9 cellular contexts compared by ENCODE assay signal in the genomic region with DNA sequence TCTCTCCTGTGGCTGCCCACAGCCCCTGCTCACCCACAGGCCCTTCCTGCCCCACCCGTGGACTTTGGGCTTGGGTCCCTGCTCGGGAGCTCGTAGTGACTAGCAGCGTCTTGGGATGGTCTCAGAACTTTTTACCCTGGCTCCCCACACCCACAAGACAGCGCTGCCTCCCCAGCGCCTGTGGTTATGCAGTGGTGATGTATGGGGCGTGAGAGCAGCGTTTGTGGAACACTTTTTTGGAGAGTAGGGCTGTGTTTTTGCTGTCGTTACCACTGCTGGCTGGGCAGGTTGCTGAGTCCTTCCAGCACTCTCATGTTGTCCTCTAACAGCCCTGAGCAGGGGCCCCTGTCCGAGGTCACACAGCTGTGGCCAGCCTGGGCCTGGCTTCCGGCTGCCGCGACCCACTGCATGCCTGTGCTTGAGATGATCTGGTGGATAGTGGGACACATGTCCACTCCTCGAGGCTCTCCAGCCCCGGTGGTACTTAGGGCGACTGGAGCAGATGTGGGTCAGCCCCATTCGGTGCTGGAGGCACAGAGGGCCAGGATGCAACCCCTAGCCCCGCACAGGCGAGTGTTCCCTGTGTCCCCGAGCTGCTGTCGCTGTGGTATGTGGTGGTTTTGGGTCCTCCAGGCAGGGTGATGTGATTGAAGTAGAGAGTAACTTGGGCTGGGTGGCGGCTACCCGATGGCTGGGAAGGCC. TPM values are rescaled to one million over a fixed set of nuclear protein-coding genes. Genes with fewer than 3 reads are reported as not detected.
A peak's percentile ranks its signal among the peaks of the same experiment; 100 is the strongest.
DNase-seq lines count a peak whose midpoint lies in the region; ATAC-seq, FAIRE-seq and TF ChIP-seq lines count a peak whose summit lies in the region.
"Had no signal": no experiment of that assay in that cellular context is flagged by ENCODE, and none has a peak within 500 bp of the region (broad histone marks: within the 10 kb centered on the region; RNA-seq: fewer than 3 reads in every experiment).

No MANE protein-coding gene starts in this region.

- peaks cover 4 to 35% (median 22%) of the 10 kb centered on the region in 4 donors for H3K4me1 Mint-ChIP-seq in CD4-positive, CD25-positive, alpha-beta regulatory T cell
- H3K4me1 Mint-ChIP-seq in chondrocyte (ENCODE audit: low read depth) = peaks cover 23% of the 10 kb centered on the region

- peak overlapping the region; percentile 25 to 94 (median 80) for H3K27ac Mint-ChIP-seq in CD4-positive, CD25-positive, alpha-beta regulatory T cell
- H3K27ac Mint-ChIP-seq in chondrocyte (ENCODE audit: unreplicated experiment) = peak overlapping the region; percentile 75

- no peaks in the 10 kb centered on the region for H3K9me3 Mint-ChIP-seq in CD4-positive, CD25-positive, alpha-beta regulatory T cell
- H3K9me3 Mint-ChIP-seq in chondrocyte (ENCODE audit: low read depth) = no peaks in the 10 kb centered on the region

- H3K36me3 Mint-ChIP-seq in CD4-positive, CD25-positive, alpha-beta regulatory T cell = no peaks in the 10 kb centered on the region
- H3K36me3 Mint-ChIP-seq in chondrocyte (ENCODE audit: low read depth) = no peaks in the 10 kb centered on the region

- H3K4me1 ChIP-seq in CD4-positive, CD25-positive, alpha-beta regulatory T cell (ENCODE audit: control insufficient read depth, insufficient read depth, low read length, poor library complexity, severe bottlenecking) = peaks cover 25% of the 10 kb centered on the region
- peaks cover 42 to 58% of the 10 kb centered on the region in 2 experiments for H3K4me1 ChIP-seq in neutrophil (ENCODE audit: control insufficient read depth in 1 of 2, insufficient read depth in 1 of 2, low read depth in 1 of 2, low read length in 1 of 2)

- ATAC-seq in CD4-positive, CD25-positive, alpha-beta regulatory T cell (ENCODE audit: low read depth in 2 of 2) = peak in 1 of 2 donors; percentile 10
- no peak for ATAC-seq in GM19467 (IDR thresholded peaks at IDR 0.05; ENCODE audit: unreplicated experiment)

- no peaks in the 10 kb centered on the region for H3K9me3 ChIP-seq in CD4-positive, CD25-positive, alpha-beta regulatory T cell (ENCODE audit: control insufficient read depth in 2 of 2, low read length in 2 of 2)
- no peaks in the 10 kb centered on the region for H3K9me3 ChIP-seq in neutrophil

- H3K27me3 ChIP-seq in CD4-positive, CD25-positive, alpha-beta regulatory T cell (ENCODE audit: control insufficient read depth, insufficient read depth, low read length) = no peaks in the 10 kb centered on the region
- no peaks in the 10 kb centered on the region for H3K27me3 ChIP-seq in neutrophil

- peak overlapping the region; percentile 87 for H3K4me3 ChIP-seq in CD4-positive, CD25-positive, alpha-beta regulatory T cell (ENCODE audit: low read depth, low read length)
- peak overlapping the region in 1 of 2 experiments; percentile 24 for H3K4me3 ChIP-seq in neutrophil (ENCODE audit: low read depth in 1 of 2, low read length in 1 of 2)

- no peak overlapping the region for H3K27ac ChIP-seq in CD4-positive, CD25-positive, alpha-beta regulatory T cell (ENCODE audit: insufficient read depth, low read length, poor library complexity, severe bottlenecking)
- peak overlapping the region; percentile 71 for H3K27ac ChIP-seq in neutrophil

- no peak for TF ChIP-seq CTCF in chondrocyte (IDR thresholded peaks at IDR 0.05)
- no peak for TF ChIP-seq CTCF in neutrophil (IDR thresholded peaks at IDR 0.05)

- H3K36me3 ChIP-seq in CD4-positive, CD25-positive, alpha-beta regulatory T cell (ENCODE audit: control insufficient read depth, insufficient read depth, low read length) = no peaks in the 10 kb centered on the region
- no peaks in the 10 kb centered on the region for H3K36me3 ChIP-seq in neutrophil

- no peaks in the 10 kb centered on the region for H3K27me3 Mint-ChIP-seq in CD4-positive, CD25-positive, alpha-beta regulatory T cell
- no peaks in the 10 kb centered on the region for H3K27me3 Mint-ChIP-seq in chondrocyte (ENCODE audit: low read depth)

- FAIRE-seq in RCC 7860 (lab: Jason Lieb, UNC) = no peak

- peak overlapping the region; percentile 84 to 94 (median 92) for H3K4me3 Mint-ChIP-seq in CD4-positive, CD25-positive, alpha-beta regulatory T cell
- peak overlapping the region; percentile 33 for H3K4me3 Mint-ChIP-seq in chondrocyte (ENCODE audit: unreplicated experiment)

- peak in 2 of 3 donors; percentile 20 to 34 for DNase-seq in CD4-positive, CD25-positive, alpha-beta regulatory T cell
- DNase-seq in T-helper 22 cell (ENCODE audit: low read depth) (peak; percentile 14), chondrocyte (ENCODE audit: low spot score) (peak; percentile 89), NCI-H187 (lab: John Stamatoyannopoulos, UW) (no peak), RKO (ENCODE audit: low spot score) (no peak), RCC 7860 (ENCODE audit: low spot score) (no peak)
- DNase-seq: cerebellar nuclear complex had no signal

RNA-seq across cellular contexts. Expression of gene GRAMD4, which starts 7.1 kb away (rescaled TPM):
- 43.6 TPM for total RNA-seq in CD4-positive, CD25-positive, alpha-beta regulatory T cell
- 1 to 10 TPM; 7.0 to 9.8 (median 7.3) TPM for polyA plus RNA-seq in CD4-positive, CD25-positive, alpha-beta regulatory T cell
- 23.8 to 44.8 TPM (median 31.7 TPM) in 3 replicates for total RNA-seq in chondrocyte

Comparison
In these comparisons a context has a peak if more than half of its experiments do, and no peak if none do; other contexts are left out.
1. DNase-seq: peak in CD4-positive, CD25-positive, alpha-beta regulatory T cell (2 of 3), T-helper 22 cell (single experiment) and chondrocyte (single experiment); none in NCI-H187 (0 of 2), RKO (single experiment) and RCC 7860 (single experiment).